Comparison of ENCODE assay signal across 8 cellular contexts in the genomic region with DNA sequence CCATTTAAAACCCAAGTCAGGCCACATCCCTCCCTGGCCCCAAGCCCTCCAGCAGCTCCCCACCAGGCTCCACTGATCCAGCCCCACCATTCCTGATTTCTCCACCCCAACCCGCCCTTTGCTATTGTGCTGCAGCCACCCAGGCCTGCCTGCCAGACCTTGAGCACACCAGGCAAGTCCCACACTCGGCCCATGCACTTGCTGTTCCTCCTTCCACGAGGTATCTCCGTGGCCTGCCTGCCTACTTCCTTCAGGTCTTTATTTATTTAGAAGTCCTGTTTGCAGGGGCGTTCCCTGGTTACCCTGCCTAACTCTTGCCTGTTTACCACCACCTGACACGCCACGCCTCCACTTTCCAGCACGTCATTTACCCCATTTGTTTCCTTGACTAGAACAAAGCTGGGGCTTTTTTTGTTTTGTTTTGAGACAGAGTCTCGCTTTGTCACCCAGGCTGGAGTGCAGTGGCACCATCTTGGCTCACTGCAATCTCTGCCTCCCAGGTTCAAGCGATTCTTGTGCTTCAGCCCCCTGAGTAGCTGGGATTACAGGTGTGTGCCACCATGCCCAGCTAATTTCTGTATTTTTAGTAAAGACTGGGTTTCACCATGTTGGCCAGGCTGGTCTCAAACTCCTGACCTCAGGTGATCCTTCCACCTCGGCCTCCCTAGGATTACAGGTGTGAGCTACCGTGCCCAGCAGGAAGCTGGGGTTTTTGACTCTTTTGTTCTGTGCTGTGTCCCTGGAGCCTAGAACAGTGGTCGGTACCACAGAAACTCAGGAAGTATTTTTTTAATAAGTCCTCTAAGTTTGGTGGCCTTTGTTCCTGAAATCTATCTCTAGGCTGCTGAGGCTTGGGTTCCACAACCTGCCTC. TPM values are rescaled to one million over a fixed set of nuclear protein-coding genes. Genes with fewer than 3 reads are reported as not detected.
DNase-seq lines count a peak whose midpoint lies in the region; ATAC-seq, FAIRE-seq and TF ChIP-seq lines count a peak whose summit lies in the region.

No MANE protein-coding gene starts in this region.

- intact Hi-C loops in CD8-positive, alpha-beta T cell (cut with DNase I, micrococcal nuclease) = loop anchor here (1.0 to 10.0 kb wide), 8 partner anchors 14 to 555 kb away; partner anchors contain the start of genes SNU13 (in 2 of the 2), TEF (in 1 of the 2) and TNFRSF13C (in 1 of the 2)
- intact Hi-C loops in activated CD4-positive, alpha-beta T cell treated with anti-CD3 and anti-CD28 coated beads for 36 hours (cut with DNase I, micrococcal nuclease) = loop anchor here (1.0 to 5.0 kb wide), 13 partner anchors 13 to 675 kb away; partner anchors contain the start of genes PMM1 (in 1 of the 2), SNU13 (in 1 of the 2), SREBF2 (in 1 of the 2) and TNFRSF13C (in 1 of the 2)

- H3K27ac ChIP-seq in CD8-positive, alpha-beta T cell (ENCODE audit: low read depth, low read length) = peak overlapping the region; percentile 83
- H3K27ac ChIP-seq in duodenal mucosa (ENCODE audit: low read depth, low read length) (peak overlapping the region; percentile 82), small intestine (ENCODE audit: low read depth in 1 of 2, low read length in 1 of 2) (peak overlapping the region; percentile 42 to 90), foreskin keratinocyte (no peak overlapping the region)

- H3K27ac Mint-ChIP-seq in CD8-positive, alpha-beta T cell = peak overlapping the region; percentile 98
- peak overlapping the region; percentile 99 for H3K27ac Mint-ChIP-seq in activated CD4-positive, alpha-beta T cell treated with anti-CD3 and anti-CD28 coated beads for 36 hours

- TF ChIP-seq POLR2A in GM19099 (IDR thresholded peaks at IDR 0.05; ENCODE audit: extremely low read depth, insufficient read length, low read depth) = peak; percentile 78

- 59 to 70% (median 62%) methylated on average over 13 of the region's 13 CpGs for WGBS in small intestine, 3 donors

- POLR2A ChIA-PET in CD8-positive, alpha-beta T cell (lab: Charles Lee) = interaction anchor here (0.7 to 3.7 kb wide), 17 partner anchors 15 to 504 kb away, joined by 3 to 71 read pairs (median 7); partner anchors contain the start of genes CCDC134, MEI1, SNU13 and SREBF2
- POLR2A ChIA-PET in activated CD4-positive, alpha-beta T cell treated with anti-CD3 and anti-CD28 coated beads for 36 hours (lab: Charles Lee) = interaction anchor here (0.5 to 2.9 kb wide), 16 partner anchors 15 to 1024 kb away, joined by 3 to 32 read pairs (median 4); partner anchors contain the start of genes CCDC134, SNU13 and SREBF2

- no peak overlapping the region for H3K4me3 ChIP-seq in CD8-positive, alpha-beta T cell (ENCODE audit: low read depth, low read length)
- H3K4me3 ChIP-seq in duodenal mucosa (ENCODE audit: low read depth in 1 of 2, low read length in 2 of 2) (peak overlapping the region in 1 of 2 donors; percentile 44), small intestine (ENCODE audit: low read depth in 1 of 2, low read length in 2 of 2) (no peak overlapping the region)

- H3K36me3 Mint-ChIP-seq in CD8-positive, alpha-beta T cell = no peaks in the 10 kb centered on the region
- H3K36me3 Mint-ChIP-seq in activated CD4-positive, alpha-beta T cell treated with anti-CD3 and anti-CD28 coated beads for 36 hours (ENCODE audit: low read depth) = peaks cover 80% of the 10 kb centered on the region

- H3K4me1 ChIP-seq in CD8-positive, alpha-beta T cell (ENCODE audit: insufficient read depth, low read length) = peaks cover 25% of the 10 kb centered on the region
- H3K4me1 ChIP-seq in duodenal mucosa (ENCODE audit: control insufficient read depth in 1 of 2, insufficient read depth in 2 of 2, low read length in 2 of 2) (peaks cover 17 to 21% of the 10 kb centered on the region in 2 donors), small intestine (ENCODE audit: control insufficient read depth in 2 of 2, insufficient read depth in 1 of 2, low read depth in 1 of 2, low read length in 1 of 2) (no peaks in the 10 kb centered on the region), foreskin keratinocyte (no peaks in the 10 kb centered on the region)

- H3K9ac ChIP-seq in duodenal mucosa (ENCODE audit: low read depth in 1 of 2, low read length in 2 of 2) = peak overlapping the region in 1 of 2 donors; percentile 28

- DNase-seq in CD8-positive, alpha-beta T cell = peak; percentile 77 to 99 (median 86)
- DNase-seq in activated CD4-positive, alpha-beta T cell treated with anti-CD3 and anti-CD28 coated beads for 36 hours = peak; percentile 98
- peak; percentile 80 for DNase-seq in small intestine
- no peak for DNase-seq in RKO (ENCODE audit: low spot score)
- no peak for DNase-seq in foreskin keratinocyte

- H3K9me3 ChIP-seq in CD8-positive, alpha-beta T cell (ENCODE audit: low read length) = no peaks in the 10 kb centered on the region
- no peaks in the 10 kb centered on the region for H3K9me3 ChIP-seq in duodenal mucosa (ENCODE audit: control insufficient read depth in 1 of 2, low read length in 2 of 2)
- no peaks in the 10 kb centered on the region for H3K9me3 ChIP-seq in small intestine (ENCODE audit: control insufficient read depth, low read depth)

- H3K27me3 Mint-ChIP-seq in CD8-positive, alpha-beta T cell (ENCODE audit: low read depth) = no peaks in the 10 kb centered on the region
- H3K27me3 Mint-ChIP-seq in activated CD4-positive, alpha-beta T cell treated with anti-CD3 and anti-CD28 coated beads for 36 hours = no peaks in the 10 kb centered on the region

- H3K4me3 Mint-ChIP-seq in CD8-positive, alpha-beta T cell = peak overlapping the region; percentile 88
- peak overlapping the region; percentile 78 for H3K4me3 Mint-ChIP-seq in activated CD4-positive, alpha-beta T cell treated with anti-CD3 and anti-CD28 coated beads for 36 hours

- CTCF ChIA-PET in CD8-positive, alpha-beta T cell (lab: Charles Lee) = interaction anchor here (0.7 to 8.2 kb wide), 44 partner anchors 9 to 287 kb away, joined by 3 to 105 read pairs (median 6); partner anchors contain the start of genes CCDC134, SHISA8, SREBF2 and TNFRSF13C
- CTCF ChIA-PET in activated CD4-positive, alpha-beta T cell treated with anti-CD3 and anti-CD28 coated beads for 36 hours (lab: Charles Lee) = interaction anchor here (0.6 to 2.9 kb wide), 30 partner anchors 9 to 1055 kb away, joined by 3 to 30 read pairs (median 5); partner anchors contain the start of genes CCDC134, MEI1, SMIM45 and SREBF2

- ATAC-seq in CD8-positive, alpha-beta T cell = peak; percentile 72
- ATAC-seq in HG03196 (IDR thresholded peaks at IDR 0.05; ENCODE audit: unreplicated experiment) = peak; percentile 51
- ATAC-seq in activated CD4-positive, alpha-beta T cell treated with anti-CD3 and anti-CD28 coated beads for 36 hours = peak; percentile 75
- no peak for ATAC-seq in foreskin keratinocyte

- FAIRE-seq in small intestine (lab: Jason Lieb, UNC) = no peak

- TF ChIP-seq CTCF in CD8-positive, alpha-beta T cell (IDR thresholded peaks at IDR 0.05) = no peak
- TF ChIP-seq CTCF in foreskin keratinocyte (conservative IDR thresholded peaks at IDR 0.05) = no peak

- no peaks in the 10 kb centered on the region for H3K9me3 Mint-ChIP-seq in CD8-positive, alpha-beta T cell
- no peaks in the 10 kb centered on the region for H3K9me3 Mint-ChIP-seq in activated CD4-positive, alpha-beta T cell treated with anti-CD3 and anti-CD28 coated beads for 36 hours (ENCODE audit: low read depth)

- no peaks in the 10 kb centered on the region for H3K27me3 ChIP-seq in CD8-positive, alpha-beta T cell (ENCODE audit: insufficient read depth, low read length)
- H3K27me3 ChIP-seq in duodenal mucosa (ENCODE audit: control insufficient read depth in 1 of 2, insufficient read depth in 2 of 2, low read length in 2 of 2) (no peaks in the 10 kb centered on the region), small intestine (ENCODE audit: control insufficient read depth in 2 of 2, insufficient read depth in 2 of 2, low read length in 2 of 2) (no peaks in the 10 kb centered on the region), foreskin keratinocyte (no peaks in the 10 kb centered on the region)

- no peaks in the 10 kb centered on the region for H3K36me3 ChIP-seq in CD8-positive, alpha-beta T cell (ENCODE audit: insufficient read depth, low read length)
- H3K36me3 ChIP-seq in duodenal mucosa (ENCODE audit: control insufficient read depth in 1 of 2, insufficient read depth in 2 of 2, low read length in 2 of 2) = peaks cover 0 to 6% of the 10 kb centered on the region in 2 donors
- H3K36me3 ChIP-seq in small intestine (ENCODE audit: control insufficient read depth in 2 of 2, insufficient read depth in 2 of 2, low read length in 2 of 2) = no peaks in the 10 kb centered on the region

- peaks cover 32% of the 10 kb centered on the region for H3K4me1 Mint-ChIP-seq in CD8-positive, alpha-beta T cell (ENCODE audit: low read depth)
- H3K4me1 Mint-ChIP-seq in activated CD4-positive, alpha-beta T cell treated with anti-CD3 and anti-CD28 coated beads for 36 hours = peaks cover 63% of the 10 kb centered on the region

RNA-seq across cellular contexts. Expression of gene CENPM, which starts 6.7 kb away (rescaled TPM):
- total RNA-seq in CD8-positive, alpha-beta T cell = 10 to 100 TPM in 1 of 2 experiments, 1 to 10 TPM in 1; 9.4 to 10.9 TPM
- 10 to 100 TPM; 65.2 to 82.1 TPM for total RNA-seq in activated CD4-positive, alpha-beta T cell treated with anti-CD3 and anti-CD28 coated beads for 36 hours
- 10 to 100 TPM in 1 of 3 donors, 1 to 10 TPM in 2; 2.2 to 42.0 (median 4.7) TPM for polyA plus RNA-seq in small intestine
- 29.0 and 33.2 TPM in 2 replicates for total RNA-seq in foreskin keratinocyte
- polyA plus RNA-seq in foreskin keratinocyte = 42.3 and 45.6 TPM in 2 replicates

RNA-seq across cellular contexts. Expression of gene TNFRSF13C, which starts 13.6 kb away (rescaled TPM):
- total RNA-seq in CD8-positive, alpha-beta T cell = 10 to 100 TPM; 36.3 to 39.8 TPM
- total RNA-seq in activated CD4-positive, alpha-beta T cell treated with anti-CD3 and anti-CD28 coated beads for 36 hours = 1 to 10 TPM; 2.2 to 3.0 TPM
- polyA plus RNA-seq in small intestine (1 to 10 TPM in 1 of 3 donors, under 1 TPM in 1, not detected in 1; 0.54 to 1.3 TPM), foreskin keratinocyte (0.09 and 0.11 TPM in 2 replicates)
- 0.11 and 0.17 TPM in 2 replicates for total RNA-seq in foreskin keratinocyte

RNA-seq across cellular contexts. Expression of gene SHISA8, which starts 25.3 kb away (rescaled TPM):
- 1 to 10 TPM in 1 of 2 experiments, under 1 TPM in 1; 0.72 to 1.5 TPM for total RNA-seq in CD8-positive, alpha-beta T cell
- total RNA-seq in activated CD4-positive, alpha-beta T cell treated with anti-CD3 and anti-CD28 coated beads for 36 hours = 1 to 10 TPM; 1.4 to 1.9 TPM
- under 1 TPM in 1 of 3 donors, not detected in 2; 0.04 TPM for polyA plus RNA-seq in small intestine
- not detected in 2 replicates for total RNA-seq in foreskin keratinocyte
- polyA plus RNA-seq in foreskin keratinocyte = not detected in 2 replicates

RNA-seq across cellular contexts. Expression of gene SEPTIN3, which starts 29.0 kb away (rescaled TPM):
- under 1 TPM in 1 of 2 experiments, not detected in 1; 0.11 TPM for total RNA-seq in CD8-positive, alpha-beta T cell
- 1 to 10 TPM; 1.8 to 2.2 TPM for total RNA-seq in activated CD4-positive, alpha-beta T cell treated with anti-CD3 and anti-CD28 coated beads for 36 hours
- polyA plus RNA-seq in small intestine = 1 to 10 TPM in 1 of 3 donors, under 1 TPM in 1, not detected in 1; 0.81 to 1.2 TPM
- 0.03 and 0.11 TPM in 2 replicates for total RNA-seq in foreskin keratinocyte
- 0.06 TPM in 2 replicates for polyA plus RNA-seq in foreskin keratinocyte

Comparison
In these comparisons a context has a peak if more than half of its experiments do, and no peak if none do; other contexts are left out.
1. DNase-seq: peak in CD8-positive, alpha-beta T cell (7 of 7), activated CD4-positive, alpha-beta T cell treated with anti-CD3 and anti-CD28 coated beads for 36 hours (single experiment) and small intestine (single experiment); none in RKO (single experiment) and foreskin keratinocyte (0 of 2).
2. RNA of gene TNFRSF13C, which starts 13.6 kb away (total RNA-seq): 36.3 to 39.8 TPM in CD8-positive, alpha-beta T cell; 2.2 to 3.0 TPM in activated CD4-positive, alpha-beta T cell treated with anti-CD3 and anti-CD28 coated beads for 36 hours and 0.11 to 0.17 TPM in foreskin keratinocyte; every median in the first group is over 4 times any median in the second.